Comparison of ENCODE assay signal across 9 cellular contexts in genomic region chr1:213374369-213374768, GRCh38.
DNase-seq lines count a peak whose midpoint lies in the region; ATAC-seq, FAIRE-seq and TF ChIP-seq lines count a peak whose summit lies in the region.
"Had no signal": no experiment of that assay in that cellular context is flagged by ENCODE, and none has a peak within 500 bp of the region (broad histone marks: within the 10 kb centered on the region; RNA-seq: fewer than 3 reads in every experiment).

No MANE protein-coding gene starts in this region.

- H3K27ac ChIP-seq in H1 (ENCODE audit: low read depth, low read length): no peak overlapping the region

- peak; percentile 93 to 95 for TF ChIP-seq RAD21 in H1 (IDR thresholded peaks at IDR 0.05 in 1 of 2, conservative IDR thresholded peaks at IDR 0.05 in 1 of 2; ENCODE audit: low read depth in 2 of 2, low read length in 2 of 2)

- H2BK20ac ChIP-seq in H1 (ENCODE audit: low read length): no peak overlapping the region

- H3K36me3 Mint-ChIP-seq in activated CD4-positive, alpha-beta T cell treated with anti-CD3 and anti-CD28 coated beads, Interleukin-2, amount 10 ng/mL, durations not matched to agents 24 days and 14 days (ENCODE audit: low read depth): no peaks in the 10 kb centered on the region
- H3K36me3 Mint-ChIP-seq: IgD-negative memory B cell had no signal

- H2BK5ac ChIP-seq in H1 (ENCODE audit: low read depth, low read length): no peak overlapping the region

- H3K4me1 ChIP-seq in BE2C: peaks cover 4% of the 10 kb centered on the region; the same call in 1 of the 2 replicates
- H3K4me1 ChIP-seq in H1 (replicated peaks in 1 of 4; ENCODE audit: control insufficient read depth in 3 of 4, insufficient read depth in 4 of 4, low read length in 3 of 4): peaks cover 0 to 8% (median 3%) of the 10 kb centered on the region in 4 experiments; a peak in 5 of 7 replicates

- H2BK12ac ChIP-seq in H1 (ENCODE audit: low read depth, low read length): no peak overlapping the region

- H3K9ac ChIP-seq in H1 (replicated peaks in 1 of 4; ENCODE audit: extremely low read depth in 1 of 4, low read depth in 3 of 4, low read length in 3 of 4): no peak overlapping the region

- no peak overlapping the region for H4K5ac ChIP-seq in H1 (ENCODE audit: insufficient read length, low read depth, low read length)

- WGBS in H1 (ENCODE audit: extremely low coverage in 1 of 2, insufficient coverage in 1 of 2, insufficient read length in 1 of 2, insufficient replicate concordance in 2 of 2, low coverage in 1 of 2, low lambda C conversion rate in 2 of 2, missing lambda C conversion rate in 1 of 2), 2 experiments: 29% methylated on average over 5 of the region's 5 CpGs; no CpG with 5 or more reads in 1 of the 2 experiments

- no peak overlapping the region for H3K56ac ChIP-seq in H1 (replicated peaks; ENCODE audit: insufficient read length, low read depth, low read length)

- H3K23me2 ChIP-seq in H1 (ENCODE audit: low read depth, low read length): peaks cover 2% of the 10 kb centered on the region

- no peaks in the 10 kb centered on the region for H3K9me3 Mint-ChIP-seq in activated CD4-positive, alpha-beta T cell treated with anti-CD3 and anti-CD28 coated beads, Interleukin-2, amount 10 ng/mL, durations not matched to agents 24 days and 14 days
- H3K9me3 Mint-ChIP-seq: IgD-negative memory B cell had no signal

- no peaks in the 10 kb centered on the region for H3K4me1 Mint-ChIP-seq in activated CD4-positive, alpha-beta T cell treated with anti-CD3 and anti-CD28 coated beads, Interleukin-2, amount 10 ng/mL, durations not matched to agents 24 days and 14 days

- 0 out of 2 replicates have a peak overlapping the region, but pooled peaks have one; percentile 55 for H2BK15ac ChIP-seq in H1 (ENCODE audit: low read length)

- H3K9me3 ChIP-seq in BE2C (no peaks in the 10 kb centered on the region), H1 (ENCODE audit: insufficient read depth in 2 of 2, low read depth in 1 of 2, low read length in 1 of 2) (no peaks in the 10 kb centered on the region)

- no peak overlapping the region for H3K4me3 Mint-ChIP-seq in activated CD4-positive, alpha-beta T cell treated with anti-CD3 and anti-CD28 coated beads, Interleukin-2, amount 10 ng/mL, durations not matched to agents 24 days and 14 days
- H3K4me3 Mint-ChIP-seq: IgD-negative memory B cell had no signal

- intact Hi-C loops in activated CD4-positive, alpha-beta T cell treated with anti-CD3 and anti-CD28 coated beads, Interleukin-2, amount 10 ng/mL, durations not matched to agents 24 days and 14 days (cut with micrococcal nuclease): loop anchor here (5.0 to 10.0 kb wide), 3 partner anchors 130 to 950 kb away; no protein-coding TSS in a partner anchor

- no peaks in the 10 kb centered on the region for H4K20me1 ChIP-seq in H1 (replicated peaks in 1 of 2; ENCODE audit: control insufficient read depth in 1 of 2, insufficient read depth in 2 of 2, low read length in 2 of 2)

- no peak overlapping the region for H4K91ac ChIP-seq in H1 (replicated peaks; ENCODE audit: insufficient read length, low read length)

- H3K36me3 ChIP-seq in BE2C: no peaks in the 10 kb centered on the region
- no peaks in the 10 kb centered on the region for H3K36me3 ChIP-seq in H1 (ENCODE audit: control insufficient read depth in 2 of 4, insufficient read depth in 4 of 4, low read length in 3 of 4)

- no peaks in the 10 kb centered on the region for H3K79me2 ChIP-seq in H1 (ENCODE audit: control insufficient read depth in 1 of 2, insufficient read depth in 2 of 2, low read length in 2 of 2)

- peak; percentile 99 for TF ChIP-seq CTCF in BE2C (IDR thresholded peaks at IDR 0.05; ENCODE audit: low read depth, low read length)
- TF ChIP-seq CTCF in H1 (IDR thresholded peaks at IDR 0.05; ENCODE audit: control extremely low read depth in 1 of 3, insufficient read depth in 1 of 3, low read depth in 1 of 3, low read length in 3 of 3): peak; percentile 67 to 89 (median 78)

- 0 out of 2 replicates have a peak overlapping the region, but pooled peaks have one; percentile 55 for H2AFZ ChIP-seq in H1 (ENCODE audit: low read length)

- no peak overlapping the region for H3K4me2 ChIP-seq in H1 (ENCODE audit: insufficient read depth in 1 of 2, low read depth in 2 of 2, low read length in 2 of 2)

- no peak overlapping the region for H3K27ac Mint-ChIP-seq in activated CD4-positive, alpha-beta T cell treated with anti-CD3 and anti-CD28 coated beads, Interleukin-2, amount 10 ng/mL, durations not matched to agents 24 days and 14 days
- H3K27ac Mint-ChIP-seq: IgD-negative memory B cell had no signal

- TF ChIP-seq POLR2A in H1 (IDR thresholded peaks at IDR 0.05; ENCODE audit: control extremely low read depth in 1 of 2, low read depth in 2 of 2, low read length in 2 of 2): no peak

- CTCF ChIA-PET in H1 (lab: Charles Lee; ENCODE audit: partially characterized antibody): interaction anchor here (0.6 to 1.7 kb wide), 9 partner anchors 23 to 265 kb away, joined by 3 to 4 read pairs (median 4); no protein-coding TSS in a partner anchor

- no peak overlapping the region for H3K18ac ChIP-seq in H1 (ENCODE audit: extremely low read depth, low read length)

- DNase-seq in BE2C: peak; percentile 85
- DNase-seq in NCI-H226: peak; percentile 5
- peak; percentile 85 for DNase-seq in activated CD4-positive, alpha-beta T cell treated with anti-CD3 and anti-CD28 coated beads, Interleukin-2, amount 10 ng/mL, durations not matched to agents 24 days and 14 days
- DNase-seq in H1 (ENCODE audit: low read depth in 1 of 2, low spot score in 2 of 2): peak; percentile 39 to 96
- DNase-seq in middle frontal gyrus (ENCODE audit: extremely low spot score, low spot score): peak; percentile 56
- DNase-seq in stromal cell of bone marrow (ENCODE audit: low read depth): peak; percentile 33

- H3K27me3 Mint-ChIP-seq in activated CD4-positive, alpha-beta T cell treated with anti-CD3 and anti-CD28 coated beads, Interleukin-2, amount 10 ng/mL, durations not matched to agents 24 days and 14 days: peaks cover 7% of the 10 kb centered on the region
- H3K27me3 Mint-ChIP-seq: IgD-negative memory B cell had no signal

- no peak overlapping the region for H2AK5ac ChIP-seq in H1 (ENCODE audit: low read depth, low read length)

- TF ChIP-seq EP300 in H1 (IDR thresholded peaks at IDR 0.05; ENCODE audit: borderline replicate concordance in 1 of 2, low read depth in 2 of 2, low read length in 2 of 2): no peak

- no peak overlapping the region for H3K23ac ChIP-seq in H1 (ENCODE audit: insufficient read length)

- FAIRE-seq in H1 (lab: Jason Lieb, UNC): peak; percentile 81

- H3K4me3 ChIP-seq in BE2C (ENCODE audit: low read depth, low read length): no peak overlapping the region
- H3K4me3 ChIP-seq in H1 (ENCODE audit: extremely low read depth in 1 of 4, insufficient read depth in 2 of 4, low read depth in 3 of 4, low read length in 4 of 4): no peak overlapping the region

- H4K8ac ChIP-seq in H1 (ENCODE audit: extremely low read depth, insufficient read depth, low read length): no peak overlapping the region

- POLR2A ChIA-PET in H1 (lab: Charles Lee; ENCODE audit: partially characterized antibody): no interaction called here

- ATAC-seq in GM18868 (IDR thresholded peaks at IDR 0.05; ENCODE audit: unreplicated experiment) (peak; percentile 93), HG03108 (IDR thresholded peaks at IDR 0.05; ENCODE audit: unreplicated experiment) (peak; percentile 64)

- H3K14ac ChIP-seq in H1 (ENCODE audit: insufficient read length): no peak overlapping the region

- H3K4ac ChIP-seq in H1 (replicated peaks; ENCODE audit: insufficient read length, low read depth, low read length): no peak overlapping the region

- H3K27me3 ChIP-seq in BE2C (no peaks in the 10 kb centered on the region), H1 (replicated peaks in 1 of 4; ENCODE audit: control insufficient read depth in 3 of 4, extremely low read depth in 1 of 4, insufficient read depth in 3 of 4, low read length in 3 of 4) (no peaks in the 10 kb centered on the region)

- H3K79me1 ChIP-seq in H1 (ENCODE audit: low read depth, low read length): no peaks in the 10 kb centered on the region

- H2BK120ac ChIP-seq in H1 (replicated peaks; ENCODE audit: low read depth, low read length): no peak overlapping the region

TF ChIP-seq in H1, 55 proteins besides CTCF, POLR2A, EP300 and RAD21:
- TF ChIP-seq TEAD4 (IDR thresholded peaks at IDR 0.05; ENCODE audit: low read depth, low read length) (0 out of 2 replicates have a peak, but pooled peaks have one; percentile 2), KDM1A (IDR thresholded peaks at IDR 0.05; ENCODE audit: borderline replicate concordance, low read length) (no peak), YY1 (IDR thresholded peaks at IDR 0.05; ENCODE audit: low read depth, low read length) (peak; percentile 31; the same call in 1 of the 2 replicates)

Comparison
In these comparisons a context has a peak if more than half of its experiments do, and no peak if none do; other contexts are left out.
1. DNase-seq: peak in every context shown above with its lines; median percentile 85 in BE2C; 85 in activated CD4-positive, alpha-beta T cell treated with anti-CD3 and anti-CD28 coated beads, Interleukin-2, amount 10 ng/mL, durations not matched to agents 24 days and 14 days; 68 in H1; 56 in middle frontal gyrus; 33 in stromal cell of bone marrow; 5 in NCI-H226.